ENCODE assay signal across 7 cellular contexts in the genomic region with DNA sequence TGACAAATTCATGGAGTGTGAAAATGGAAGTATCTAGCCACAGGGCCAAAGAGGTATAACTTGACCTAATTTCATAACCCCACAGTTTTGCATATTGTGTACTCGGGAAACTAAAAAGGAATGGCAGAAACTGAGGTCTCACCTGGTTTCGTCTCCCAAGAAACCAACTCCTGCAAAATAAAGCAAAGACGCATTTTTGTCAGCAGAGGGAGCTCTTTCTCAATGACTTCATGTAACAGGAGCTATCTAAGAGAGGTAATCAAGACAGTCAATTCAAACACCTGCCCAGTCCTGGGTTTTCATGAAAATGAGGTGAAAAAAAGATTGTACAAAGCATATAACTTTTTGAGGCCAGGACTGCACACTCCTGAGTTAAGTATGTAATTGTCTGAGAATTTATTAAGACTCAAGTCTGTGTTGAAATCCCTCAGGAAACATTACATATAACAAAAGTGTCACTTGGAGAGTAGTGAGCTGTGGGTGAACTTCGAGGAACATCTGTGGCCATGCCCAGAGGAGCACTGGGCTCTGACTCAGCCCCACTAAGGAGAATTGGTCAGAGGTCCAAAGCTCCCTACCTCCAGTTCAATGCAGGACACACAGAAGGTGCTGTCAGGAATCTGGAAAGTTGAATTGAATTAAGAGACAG. TPM values are rescaled to one million over a fixed set of nuclear protein-coding genes. Genes with fewer than 3 reads are reported as not detected.
A peak's percentile ranks its signal among the peaks of the same experiment; 100 is the strongest.
DNase-seq lines count a peak whose midpoint lies in the region; ATAC-seq and TF ChIP-seq lines count a peak whose summit lies in the region.

No MANE protein-coding gene starts in this region.

- no peak for TF ChIP-seq POLR2A in body of pancreas (IDR thresholded peaks at IDR 0.05)

- no peaks in the 10 kb centered on the region for H3K79me2 ChIP-seq in DND-41 (ENCODE audit: insufficient read depth, low read length)

- no peaks in the 10 kb centered on the region for H3K27me3 ChIP-seq in DND-41 (ENCODE audit: insufficient read depth, low read length, poor library complexity)
- no peaks in the 10 kb centered on the region for H3K27me3 ChIP-seq in body of pancreas

- H3K4me1 ChIP-seq in DND-41 (ENCODE audit: insufficient read depth, low read length), result peaks cover 51% of the 10 kb centered on the region
- no peaks in the 10 kb centered on the region for H3K4me1 ChIP-seq in body of pancreas

- DNase-seq in DND-41 (peak; percentile 69), HEK293T (ENCODE audit: extremely low spot score) (peak; percentile 64), NCI-H526 (lab: John Stamatoyannopoulos, UW) (peak; percentile 63 to 88), body of pancreas (peak; percentile 22 to 58 (median 35)), islet precursor cell (peak; percentile 77), superior temporal gyrus (ENCODE audit: extremely low spot score) (peak; percentile 85)

- no peaks in the 10 kb centered on the region for H4K20me1 ChIP-seq in DND-41 (ENCODE audit: insufficient read depth, low read length)

- POLR2A ChIA-PET in HEK293T (lab: Yijun Ruan, JAX), result no interaction called here

- H3K27ac ChIP-seq in DND-41 (ENCODE audit: low read length) (peak overlapping the region; percentile 58), body of pancreas (no peak overlapping the region)

- peaks cover 6% of the 10 kb centered on the region for H3K9me3 ChIP-seq in DND-41 (ENCODE audit: insufficient read depth, low read length, severe bottlenecking)
- no peaks in the 10 kb centered on the region for H3K9me3 ChIP-seq in body of pancreas

- H3K36me3 ChIP-seq in DND-41 (ENCODE audit: insufficient read depth, low read length) (no peaks in the 10 kb centered on the region), body of pancreas (replicated peaks in 1 of 2; ENCODE audit: insufficient read depth in 1 of 2, low read depth in 2 of 2) (no peaks in the 10 kb centered on the region)

- H3K4me3 ChIP-seq in DND-41 (ENCODE audit: low read depth in 1 of 2, low read length in 2 of 2), result no peak overlapping the region
- no peak overlapping the region for H3K4me3 ChIP-seq in body of pancreas

- H3K4me2 ChIP-seq in DND-41 (ENCODE audit: insufficient read depth, low read length), result no peak overlapping the region

- CTCF ChIA-PET in HEK293T (lab: Yijun Ruan, JAX), result interaction anchor here (0.6 to 2.1 kb wide), 19 partner anchors 8 to 544 kb away, joined by 3 to 19 read pairs (median 4); no protein-coding TSS in a partner anchor

- H2AFZ ChIP-seq in DND-41 (ENCODE audit: low read depth, low read length), result peak overlapping the region; percentile 17; the same call in 1 of the 2 replicates

- ATAC-seq in DND-41 (ENCODE audit: insufficient read depth, low read depth) (peak; percentile 78), body of pancreas (peak; percentile 62), GM18520 (IDR thresholded peaks at IDR 0.05; ENCODE audit: unreplicated experiment) (no peak)

- intact Hi-C loops in body of pancreas (cut with DNase I), result no loop called here

- TF ChIP-seq CTCF in DND-41 (IDR thresholded peaks at IDR 0.05; ENCODE audit: borderline replicate concordance, extremely low read depth, low read length, poor library complexity, severe bottlenecking), result peak; percentile 96
- TF ChIP-seq CTCF in body of pancreas (IDR thresholded peaks at IDR 0.05), result peak; percentile 41 to 84 (median 69)

- H3K9ac ChIP-seq in DND-41 (ENCODE audit: low read depth, low read length), result peak overlapping the region; percentile 5; the same call in 1 of the 2 replicates

- 2 to 3% methylated on average over 4 of the region's 4 CpGs for WGBS in body of pancreas, 2 donors

TF ChIP-seq in HEK293T, 16 proteins besides CTCF, POLR2A, EP300 and RAD21:
- TF ChIP-seq NFRKB (IDR thresholded peaks at IDR 0.05) (no peak), HDGF (IDR thresholded peaks at IDR 0.05; ENCODE audit: borderline replicate concordance) (no peak), SP1 (IDR thresholded peaks at IDR 0.05) (no peak), LEF1 (IDR thresholded peaks at IDR 0.05; ENCODE audit: borderline replicate concordance) (no peak), FOXM1 (IDR thresholded peaks at IDR 0.05; ENCODE audit: borderline replicate concordance) (no peak), ELF4 (IDR thresholded peaks at IDR 0.05) (no peak), SUZ12 (IDR thresholded peaks at IDR 0.05) (no peak), L3MBTL2 (conservative IDR thresholded peaks at IDR 0.05) (no peak), TARDBP (IDR thresholded peaks at IDR 0.05) (no peak), BHLHE40 (IDR thresholded peaks at IDR 0.05; ENCODE audit: borderline replicate concordance) (no peak), FOXA1 (IDR thresholded peaks at IDR 0.05) (no peak), PKNOX1 (IDR thresholded peaks at IDR 0.05) (no peak), ZNF384 (IDR thresholded peaks at IDR 0.05) (no peak), FOXK2 (IDR thresholded peaks at IDR 0.05) (no peak), ARNT (IDR thresholded peaks at IDR 0.05) (no peak), CTBP1 (IDR thresholded peaks at IDR 0.05; ENCODE audit: borderline replicate concordance) (no peak)

RNA-seq across cellular contexts. Expression of gene FCRL4, which starts 17.6 kb away (rescaled TPM):
- total RNA-seq in body of pancreas, result not detected

RNA-seq across cellular contexts. Expression of gene FCRL5, which starts 28.0 kb away (rescaled TPM):
- under 1 TPM; 0.33 to 0.52 TPM for total RNA-seq in body of pancreas

Comparison
In these comparisons a context has a peak if more than half of its experiments do, and no peak if none do; other contexts are left out.
1. DNase-seq: peak in every context shown above with its lines; median percentile 85 in superior temporal gyrus; 77 in islet precursor cell; 76 in NCI-H526; 69 in DND-41; 64 in HEK293T; 35 in body of pancreas.